ENCODE assay signal across 9 cellular contexts in the genomic region with DNA sequence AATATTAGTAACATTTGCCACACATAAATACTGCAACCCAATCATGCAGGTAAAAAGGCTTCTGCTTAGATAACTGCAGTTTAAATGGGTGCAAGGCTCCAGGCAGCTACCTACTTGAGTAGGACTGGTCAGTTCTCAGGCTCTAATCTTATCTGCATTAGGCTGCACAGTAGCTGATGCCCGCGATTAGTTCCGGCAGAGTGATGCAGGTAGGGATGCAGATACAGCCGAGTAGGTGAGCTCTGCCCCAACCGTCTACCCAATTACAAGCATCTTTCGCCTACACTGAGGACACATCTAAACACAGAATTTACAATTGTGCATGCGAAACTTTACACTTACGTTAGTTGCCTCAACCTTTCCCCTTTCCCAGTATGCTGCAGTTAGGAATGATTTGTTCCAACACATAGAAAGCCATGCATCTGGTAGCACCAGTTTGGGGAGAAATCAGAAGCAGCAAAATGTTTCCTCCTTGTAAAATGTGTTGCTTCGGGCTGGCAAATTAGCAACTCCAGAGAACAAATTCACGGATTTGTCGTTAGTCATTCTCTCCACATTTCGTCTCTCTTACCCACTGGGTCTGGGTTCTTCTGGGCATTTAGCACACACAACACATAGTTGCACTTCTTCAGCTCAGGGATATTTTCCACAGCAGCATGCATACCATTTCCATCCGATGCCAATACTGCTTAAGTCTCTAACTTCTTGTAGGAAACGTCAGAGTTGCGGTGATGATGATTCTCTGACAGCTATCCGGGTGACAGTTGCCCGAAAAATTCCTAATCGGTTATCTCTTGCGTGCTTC. TPM values are rescaled to one million over a fixed set of nuclear protein-coding genes. Genes with fewer than 3 reads are reported as not detected.
DNase-seq lines count a peak whose midpoint lies in the region; ATAC-seq and TF ChIP-seq lines count a peak whose summit lies in the region.
"Had no signal": no experiment of that assay in that cellular context is flagged by ENCODE, and none has a peak within 500 bp of the region (broad histone marks: within the 10 kb centered on the region; RNA-seq: fewer than 3 reads in every experiment).

No MANE protein-coding gene starts in this region.

- DNase-seq in AG09309 (ENCODE audit: low read depth) (no peak), NCI-H146 treated with DMSO at 0.1 percent for 48 hours (lab: John Stamatoyannopoulos, UW; ENCODE audit: unreplicated experiment) (peak; percentile 54), NCI-H2029 (lab: John Stamatoyannopoulos, UW) (no peak), SIG-M5 (lab: John Stamatoyannopoulos, UW) (no peak), CD14-positive monocyte (ENCODE audit: low spot score) (no peak)
- DNase-seq in effector memory CD8-positive, alpha-beta T cell: no peak
- DNase-seq in naive thymus-derived CD4-positive, alpha-beta T cell: peak in 6 of 9 donors; percentile 9 to 18 (median 13)

- H3K9me3 Mint-ChIP-seq in effector memory CD8-positive, alpha-beta T cell: no peaks in the 10 kb centered on the region
- H3K9me3 Mint-ChIP-seq in naive thymus-derived CD4-positive, alpha-beta T cell: no peaks in the 10 kb centered on the region
- H3K9me3 Mint-ChIP-seq in CD14-positive monocyte: peaks cover 0 to 3% (median 0%) of the 10 kb centered on the region in 7 donors

- H3K36me3 Mint-ChIP-seq in effector memory CD8-positive, alpha-beta T cell (ENCODE audit: insufficient read depth): no peaks in the 10 kb centered on the region
- no peaks in the 10 kb centered on the region for H3K36me3 Mint-ChIP-seq in naive thymus-derived CD4-positive, alpha-beta T cell
- H3K36me3 Mint-ChIP-seq in CD14-positive monocyte: no peaks in the 10 kb centered on the region

- CTCF ChIA-PET in naive thymus-derived CD4-positive, alpha-beta T cell (lab: Charles Lee): interaction anchor here (1.0 kb wide), 1 partner anchor 9 kb away, joined by 4 read pairs; no protein-coding TSS in a partner anchor

- peaks cover 5 to 6% of the 10 kb centered on the region in 2 donors for H3K4me1 Mint-ChIP-seq in effector memory CD8-positive, alpha-beta T cell (ENCODE audit: low read depth in 2 of 2)
- H3K4me1 Mint-ChIP-seq in naive thymus-derived CD4-positive, alpha-beta T cell: peaks cover 5 to 20% (median 12%) of the 10 kb centered on the region in 7 donors
- peaks cover 10% of the 10 kb centered on the region for H3K4me1 Mint-ChIP-seq in CD14-positive monocyte

- ATAC-seq in GM19397 (IDR thresholded peaks at IDR 0.05; ENCODE audit: unreplicated experiment): peak; percentile 2
- ATAC-seq in effector memory CD8-positive, alpha-beta T cell (replicated peaks): peak; percentile 2
- peak; percentile 6 for ATAC-seq in naive thymus-derived CD4-positive, alpha-beta T cell
- ATAC-seq: HCT116 had no signal

- H3K4me3 Mint-ChIP-seq in effector memory CD8-positive, alpha-beta T cell: no peak overlapping the region
- no peak overlapping the region for H3K4me3 Mint-ChIP-seq in naive thymus-derived CD4-positive, alpha-beta T cell
- H3K4me3 Mint-ChIP-seq in CD14-positive monocyte: no peak overlapping the region

- peaks cover 7 to 13% of the 10 kb centered on the region in 2 donors for H3K27me3 Mint-ChIP-seq in effector memory CD8-positive, alpha-beta T cell
- H3K27me3 Mint-ChIP-seq in naive thymus-derived CD4-positive, alpha-beta T cell: peaks cover 13 to 34% (median 22%) of the 10 kb centered on the region in 5 donors
- peaks cover 26% of the 10 kb centered on the region in 3 donors for H3K27me3 Mint-ChIP-seq in CD14-positive monocyte (ENCODE audit: low read depth in 3 of 3)

- POLR2A ChIA-PET in naive thymus-derived CD4-positive, alpha-beta T cell (lab: Charles Lee): no interaction called here

- intact Hi-C loops in naive thymus-derived CD4-positive, alpha-beta T cell (cut with micrococcal nuclease): no loop called here
- intact Hi-C loops in CD14-positive monocyte (cut with micrococcal nuclease): no loop called here

- no peak overlapping the region for H3K27ac Mint-ChIP-seq in effector memory CD8-positive, alpha-beta T cell
- H3K27ac Mint-ChIP-seq in naive thymus-derived CD4-positive, alpha-beta T cell: no peak overlapping the region
- no peak overlapping the region for H3K27ac Mint-ChIP-seq in CD14-positive monocyte

- peaks cover 0 to 18% of the 10 kb centered on the region in 2 donors for H3K4me1 ChIP-seq in naive thymus-derived CD4-positive, alpha-beta T cell (ENCODE audit: control insufficient read depth in 2 of 2, insufficient read depth in 2 of 2, low read length in 2 of 2)

- H3K27me3 ChIP-seq in naive thymus-derived CD4-positive, alpha-beta T cell (ENCODE audit: control insufficient read depth in 2 of 2, insufficient read depth in 2 of 2, low read length in 2 of 2): no peaks in the 10 kb centered on the region

- no peaks in the 10 kb centered on the region for H3K9me3 ChIP-seq in naive thymus-derived CD4-positive, alpha-beta T cell (ENCODE audit: control insufficient read depth in 2 of 3, low read length in 3 of 3)

- H3K36me3 ChIP-seq in naive thymus-derived CD4-positive, alpha-beta T cell (ENCODE audit: control insufficient read depth in 2 of 3, insufficient read depth in 3 of 3, low read length in 3 of 3): no peaks in the 10 kb centered on the region

- TF ChIP-seq CTCF in AG09309 (IDR thresholded peaks at IDR 0.05; ENCODE audit: control insufficient read depth, insufficient read depth, low read depth, low read length, missing control alignments): no peak
- no peak for TF ChIP-seq CTCF in CD14-positive monocyte (IDR thresholded peaks at IDR 0.05)

- peak overlapping the region; percentile 57 for H3K4me3 ChIP-seq in AG09309 (ENCODE audit: control insufficient read depth, low read depth, low read length)
- H3K4me3 ChIP-seq in naive thymus-derived CD4-positive, alpha-beta T cell (ENCODE audit: low read length): peak overlapping the region; percentile 50

- H3K27ac ChIP-seq in naive thymus-derived CD4-positive, alpha-beta T cell (ENCODE audit: low read depth, low read length): peak overlapping the region; percentile 25

RNA-seq across cellular contexts. Expression of a gene that starts 0.5 kb away (rescaled TPM):
- 1 to 10 TPM in 1 of 5 experiments, under 1 TPM in 4; 0.10 to 1.3 (median 0.24) TPM for total RNA-seq in naive thymus-derived CD4-positive, alpha-beta T cell
- polyA plus RNA-seq in naive thymus-derived CD4-positive, alpha-beta T cell: under 1 TPM; 0.08 to 0.18 TPM
- polyA plus RNA-seq in CD14-positive monocyte: under 1 TPM in 1 of 2 donors, not detected in 1; 0.03 TPM

Comparison
In these comparisons a context has a peak if more than half of its experiments do, and no peak if none do; other contexts are left out.
1. DNase-seq: peak in NCI-H146 treated with DMSO at 0.1 percent for 48 hours (single experiment) and naive thymus-derived CD4-positive, alpha-beta T cell (6 of 9); none in AG09309 (single experiment), effector memory CD8-positive, alpha-beta T cell (0 of 3), NCI-H2029 (single experiment), SIG-M5 (single experiment) and CD14-positive monocyte (single experiment).
2. Peak in every context shown above with its lines, with median percentiles within 50 percentile points of each other: ATAC-seq.